In the genomic region with DNA sequence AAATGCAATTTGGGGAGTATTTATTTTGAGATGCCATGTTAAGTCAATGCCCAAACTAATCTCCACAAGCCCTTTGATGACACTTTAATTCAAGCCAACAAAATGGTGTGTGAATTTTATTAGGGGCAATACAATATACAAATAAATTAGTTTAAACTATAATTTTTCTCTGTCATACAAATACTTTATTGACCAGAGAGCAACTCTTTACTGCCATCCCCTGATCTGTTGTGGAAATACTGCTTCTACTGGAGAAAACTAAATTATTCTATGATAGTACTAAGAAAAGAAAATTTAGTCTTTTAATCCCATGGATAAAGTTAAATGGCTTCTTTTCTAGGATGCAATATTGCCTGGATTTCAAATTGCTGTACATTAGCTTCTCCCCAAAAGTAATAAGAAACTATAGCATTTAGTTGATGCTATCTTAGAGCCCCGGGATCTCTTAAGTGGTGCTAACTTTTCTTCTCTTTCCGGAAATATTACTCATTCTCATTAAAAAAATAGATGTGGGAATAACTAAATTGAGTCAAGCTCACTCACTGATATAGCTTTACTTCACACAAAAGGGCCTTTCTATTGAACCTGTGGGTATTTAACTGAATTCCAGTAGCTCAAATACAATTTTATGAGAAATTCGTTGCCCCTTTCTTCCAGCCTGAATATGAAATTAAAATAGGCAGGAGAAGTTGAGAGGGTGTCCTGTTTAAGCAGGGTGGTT, we compare ENCODE assay signal across 9 cellular contexts. TPM values are rescaled to one million over a fixed set of nuclear protein-coding genes. Genes with fewer than 3 reads are reported as not detected.
A peak's percentile ranks its signal among the peaks of the same experiment; 100 is the strongest.
DNase-seq lines count a peak whose midpoint lies in the region; ATAC-seq, FAIRE-seq and TF ChIP-seq lines count a peak whose summit lies in the region.
"Had no signal": no experiment of that assay in that cellular context is flagged by ENCODE, and none has a peak within 500 bp of the region (broad histone marks: within the 10 kb centered on the region; RNA-seq: fewer than 3 reads in every experiment).

No MANE protein-coding gene starts in this region.

- 49 to 53% methylated on average over 3 of the region's 3 CpGs for WGBS in body of pancreas, 2 donors

- no peak overlapping the region for H3K27ac ChIP-seq in body of pancreas

- no peak overlapping the region for H3K27ac Mint-ChIP-seq in stimulated activated memory B cell treated with anti-CD40 and anti-IgM and Interleukin-4, amounts not matched to agents 10 μg/mL and 1 μg/mL and 100 μg/mL, for 72 hours

- peak; percentile 8 for FAIRE-seq in G401.6 (lab: Jason Lieb, UNC)

- H3K9me3 ChIP-seq in body of pancreas, result no peaks in the 10 kb centered on the region

- DNase-seq in NCI-H146 (lab: John Stamatoyannopoulos, UW) (peak; percentile 37), body of pancreas (peak in 1 of 4 donors; percentile 3), midbrain (lab: John Stamatoyannopoulos, UW) (peak; percentile 37), DMS153 (lab: John Stamatoyannopoulos, UW) (no peak), NCI-H2227 (lab: John Stamatoyannopoulos, UW; ENCODE audit: unreplicated experiment) (no peak), erythroblast (lab: John Stamatoyannopoulos, UW) (no peak)
- DNase-seq: cerebellar nuclear complex had no signal

- H3K4me1 ChIP-seq in body of pancreas, result no peaks in the 10 kb centered on the region

- TF ChIP-seq POLR2A in body of pancreas (IDR thresholded peaks at IDR 0.05), result no peak
- no peak for TF ChIP-seq POLR2A in erythroblast (IDR thresholded peaks at IDR 0.05; ENCODE audit: low read length)

- intact Hi-C loops in body of pancreas (cut with DNase I), result loop anchor here (5.0 kb wide), 1 partner anchor 106 kb away; no protein-coding TSS in a partner anchor

- H3K9me3 Mint-ChIP-seq in stimulated activated memory B cell treated with anti-CD40 and anti-IgM and Interleukin-4, amounts not matched to agents 10 μg/mL and 1 μg/mL and 100 μg/mL, for 72 hours, result no peaks in the 10 kb centered on the region

- peaks cover 13% of the 10 kb centered on the region for H3K27me3 Mint-ChIP-seq in stimulated activated memory B cell treated with anti-CD40 and anti-IgM and Interleukin-4, amounts not matched to agents 10 μg/mL and 1 μg/mL and 100 μg/mL, for 72 hours

- no peaks in the 10 kb centered on the region for H3K27me3 ChIP-seq in body of pancreas

- no peak overlapping the region for H3K4me3 Mint-ChIP-seq in stimulated activated memory B cell treated with anti-CD40 and anti-IgM and Interleukin-4, amounts not matched to agents 10 μg/mL and 1 μg/mL and 100 μg/mL, for 72 hours

- H3K36me3 Mint-ChIP-seq in stimulated activated memory B cell treated with anti-CD40 and anti-IgM and Interleukin-4, amounts not matched to agents 10 μg/mL and 1 μg/mL and 100 μg/mL, for 72 hours, result no peaks in the 10 kb centered on the region

- peak in 6 of 7 experiments; percentile 49 to 70 (median 64) for TF ChIP-seq CTCF in body of pancreas (IDR thresholded peaks at IDR 0.05)

- H3K4me1 Mint-ChIP-seq in stimulated activated memory B cell treated with anti-CD40 and anti-IgM and Interleukin-4, amounts not matched to agents 10 μg/mL and 1 μg/mL and 100 μg/mL, for 72 hours, result no peaks in the 10 kb centered on the region

- ATAC-seq in body of pancreas, result peak; percentile 52
- no peak for ATAC-seq in stimulated activated memory B cell treated with anti-CD40 and anti-IgM and Interleukin-4, amounts not matched to agents 10 μg/mL and 1 μg/mL and 100 μg/mL, for 72 hours

- no peak overlapping the region for H3K4me3 ChIP-seq in body of pancreas

- H3K36me3 ChIP-seq in body of pancreas (replicated peaks in 1 of 2; ENCODE audit: insufficient read depth in 1 of 2, low read depth in 2 of 2), result no peaks in the 10 kb centered on the region

RNA-seq across cellular contexts. Expression of a gene that starts 49.2 kb away (rescaled TPM):
- 10 to 100 TPM; 11.5 to 21.3 TPM for total RNA-seq in body of pancreas

RNA-seq across cellular contexts. Expression of a gene that starts 58.7 kb away (rescaled TPM):
- not detected for total RNA-seq in body of pancreas

Comparison
In these comparisons a context has a peak if more than half of its experiments do, and no peak if none do; other contexts are left out.
1. DNase-seq: peak in NCI-H146 (single experiment) and midbrain (single experiment); none in DMS153 (single experiment), NCI-H2227 (single experiment) and erythroblast (0 of 2).